In genomic region chr18:40868110-40868858, GRCh38 we compare ENCODE assay signal across 1 cellular context.
A peak's percentile ranks its signal among the peaks of the same experiment; 100 is the strongest.
TF ChIP-seq lines count a peak whose summit lies in the region.

No MANE protein-coding gene starts in this region.

TF ChIP-seq in SK-N-SH, 30 proteins besides CTCF, POLR2A, EP300 and RAD21 (continued from another document):
- TF ChIP-seq MXI1 (IDR thresholded peaks at IDR 0.05; ENCODE audit: low read depth, low read length), result no peak
- TF ChIP-seq ELF1 (IDR thresholded peaks at IDR 0.05), result no peak
- TF ChIP-seq POLR2AphosphoS5 (IDR thresholded peaks at IDR 0.05; ENCODE audit: low read depth, low read length), result peak; percentile 83
- peak; percentile 70; the same call in 1 of the 2 replicates for TF ChIP-seq SIN3A (IDR thresholded peaks at IDR 0.05; ENCODE audit: borderline replicate concordance, low read depth, low read length)
- TF ChIP-seq GABPA (IDR thresholded peaks at IDR 0.05; ENCODE audit: low read depth), result no peak
- TF ChIP-seq YY1 (IDR thresholded peaks at IDR 0.05; ENCODE audit: low read depth), result no peak
- no peak for TF ChIP-seq IRF3 (IDR thresholded peaks at IDR 0.05; ENCODE audit: low read depth, low read length)
- TF ChIP-seq RFX5 (IDR thresholded peaks at IDR 0.05; ENCODE audit: low read length), result no peak
- peak; percentile 88 for TF ChIP-seq TEAD4 (IDR thresholded peaks at IDR 0.05; ENCODE audit: borderline replicate concordance, insufficient read depth)
TF ChIP-seq in SK-N-SH: peak in this region for 14.
